In the genomic region with DNA sequence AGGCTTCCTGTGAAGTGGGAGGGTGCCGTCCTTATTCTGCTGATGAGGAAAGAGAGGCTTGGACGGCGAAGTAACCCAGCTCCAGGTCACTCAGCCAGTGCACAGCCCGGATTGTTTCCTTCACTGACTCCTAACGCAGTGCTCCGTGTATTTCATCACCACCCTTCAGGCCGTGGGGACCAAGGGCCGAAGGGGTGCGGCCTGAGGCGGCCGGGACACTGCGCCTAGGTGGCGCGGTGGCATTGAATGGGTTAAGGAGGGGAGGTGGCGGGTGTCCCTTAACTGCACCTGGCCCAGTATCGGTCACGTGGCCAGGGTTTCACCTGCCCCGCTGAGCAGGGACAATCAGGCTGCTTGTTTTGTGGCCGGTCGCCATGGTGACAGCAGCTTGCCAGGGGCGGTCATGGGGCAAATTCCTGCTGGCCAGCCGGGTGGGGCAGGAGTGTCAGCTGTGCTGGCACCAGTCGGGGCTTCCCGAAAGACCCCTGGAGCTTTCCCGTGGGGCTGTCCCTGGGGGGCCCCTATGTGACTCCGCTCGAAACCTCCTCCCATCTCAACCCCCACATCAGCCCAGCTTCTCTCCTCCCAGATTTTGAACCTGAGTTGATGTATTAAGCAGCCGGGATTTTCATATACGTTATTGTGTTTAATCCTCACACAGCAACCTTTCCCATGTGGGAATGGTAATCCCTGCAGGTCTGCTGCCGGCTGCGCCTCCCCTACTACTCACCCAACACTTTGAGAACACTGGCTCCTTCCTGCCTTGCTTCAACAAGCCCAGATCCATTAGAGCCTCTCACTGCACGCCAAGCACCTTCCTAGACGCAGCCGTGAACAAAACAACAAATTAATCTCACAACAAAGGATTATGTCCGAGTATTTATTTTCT, we compare ENCODE assay signal across 8 cellular contexts. TPM values are rescaled to one million over a fixed set of nuclear protein-coding genes. Genes with fewer than 3 reads are reported as not detected.
DNase-seq lines count a peak whose midpoint lies in the region; ATAC-seq and TF ChIP-seq lines count a peak whose summit lies in the region.

No MANE protein-coding gene starts in this region.

- peaks cover 25% of the 10 kb centered on the region for H3K4me1 Mint-ChIP-seq in nephron
- H3K4me1 Mint-ChIP-seq in activated CD8-positive, alpha-beta T cell treated with anti-CD3 and anti-CD28 coated beads for 36 hours (ENCODE audit: low read depth) = no peaks in the 10 kb centered on the region
- peaks cover under 1 to 8% (median 2%) of the 10 kb centered on the region in 3 donors for H3K4me1 Mint-ChIP-seq in CD8-positive, alpha-beta memory T cell

- CTCF ChIA-PET in activated CD8-positive, alpha-beta T cell treated with anti-CD3 and anti-CD28 coated beads for 36 hours (lab: Charles Lee) = no interaction called here
- CTCF ChIA-PET in CD8-positive, alpha-beta memory T cell (lab: Charles Lee) = no interaction called here

- peak overlapping the region; percentile 68 to 81 for H3K9ac ChIP-seq in duodenal mucosa (ENCODE audit: low read depth in 1 of 2, low read length in 2 of 2)

- H3K4me3 ChIP-seq in duodenal mucosa (ENCODE audit: low read depth in 1 of 2, low read length in 2 of 2) = peak overlapping the region; percentile 12 to 50
- H3K4me3 ChIP-seq in CD8-positive, alpha-beta memory T cell (ENCODE audit: low read length) = no peak overlapping the region

- intact Hi-C loops in activated CD8-positive, alpha-beta T cell treated with anti-CD3 and anti-CD28 coated beads for 36 hours (cut with micrococcal nuclease) = no loop called here

- peak overlapping the region; percentile 92 to 98 (median 93) for H3K27ac Mint-ChIP-seq in nephron
- no peak overlapping the region for H3K27ac Mint-ChIP-seq in activated CD8-positive, alpha-beta T cell treated with anti-CD3 and anti-CD28 coated beads for 36 hours
- H3K27ac Mint-ChIP-seq in activated naive CD4-positive, alpha-beta T cell treated with anti-CD3 and anti-CD28 coated beads, Interleukin-2, amount 50 U/mL, for 72 hours = no peak overlapping the region
- peak overlapping the region in 1 of 8 donors; percentile 12 for H3K27ac Mint-ChIP-seq in CD8-positive, alpha-beta memory T cell

- peak overlapping the region; percentile 78 for H3K27ac ChIP-seq in duodenal mucosa (ENCODE audit: low read depth, low read length)
- H3K27ac ChIP-seq in CD8-positive, alpha-beta memory T cell (ENCODE audit: low read depth, low read length) = no peak overlapping the region

- no peaks in the 10 kb centered on the region for H3K36me3 ChIP-seq in duodenal mucosa (ENCODE audit: control insufficient read depth in 1 of 2, insufficient read depth in 2 of 2, low read length in 2 of 2)
- no peaks in the 10 kb centered on the region for H3K36me3 ChIP-seq in CD8-positive, alpha-beta memory T cell (ENCODE audit: insufficient read depth, low read length)

- H3K4me1 ChIP-seq in duodenal mucosa (ENCODE audit: control insufficient read depth in 1 of 2, insufficient read depth in 2 of 2, low read length in 2 of 2) = peaks cover 16 to 21% of the 10 kb centered on the region in 2 donors
- peaks cover 5% of the 10 kb centered on the region for H3K4me1 ChIP-seq in CD8-positive, alpha-beta memory T cell (ENCODE audit: insufficient read depth, low read length)

- in situ Hi-C loops in KBM-7 (cut with MboI; ENCODE audit: low pct_unique_long_range_greater_than_20kb, low sequenced_read_pairs) = no loop called here

- no peaks in the 10 kb centered on the region for H3K9me3 ChIP-seq in duodenal mucosa (ENCODE audit: control insufficient read depth in 1 of 2, low read length in 2 of 2)
- H3K9me3 ChIP-seq in CD8-positive, alpha-beta memory T cell (ENCODE audit: low read length) = no peaks in the 10 kb centered on the region

- POLR2A ChIA-PET in activated CD8-positive, alpha-beta T cell treated with anti-CD3 and anti-CD28 coated beads for 36 hours (lab: Charles Lee) = no interaction called here
- POLR2A ChIA-PET in CD8-positive, alpha-beta memory T cell (lab: Charles Lee) = no interaction called here

- peaks cover 10% of the 10 kb centered on the region for H3K27me3 Mint-ChIP-seq in nephron (ENCODE audit: low read depth)
- no peaks in the 10 kb centered on the region for H3K27me3 Mint-ChIP-seq in activated CD8-positive, alpha-beta T cell treated with anti-CD3 and anti-CD28 coated beads for 36 hours
- peaks cover 0 to 2% of the 10 kb centered on the region in 2 donors for H3K27me3 Mint-ChIP-seq in CD8-positive, alpha-beta memory T cell

- H3K4me3 Mint-ChIP-seq in nephron = peak overlapping the region; percentile 53 to 60 (median 57)
- H3K4me3 Mint-ChIP-seq in activated CD8-positive, alpha-beta T cell treated with anti-CD3 and anti-CD28 coated beads for 36 hours = no peak overlapping the region
- H3K4me3 Mint-ChIP-seq in CD8-positive, alpha-beta memory T cell = no peak overlapping the region

- no peak for ATAC-seq in activated CD8-positive, alpha-beta T cell treated with anti-CD3 and anti-CD28 coated beads for 36 hours
- no peak for ATAC-seq in activated naive CD4-positive, alpha-beta T cell treated with anti-CD3 and anti-CD28 coated beads, Interleukin-2, amount 50 U/mL, for 72 hours

- no peaks in the 10 kb centered on the region for H3K9me3 Mint-ChIP-seq in nephron
- no peaks in the 10 kb centered on the region for H3K9me3 Mint-ChIP-seq in activated CD8-positive, alpha-beta T cell treated with anti-CD3 and anti-CD28 coated beads for 36 hours
- H3K9me3 Mint-ChIP-seq in activated naive CD4-positive, alpha-beta T cell treated with anti-CD3 and anti-CD28 coated beads, Interleukin-2, amount 50 U/mL, for 72 hours = no peaks in the 10 kb centered on the region
- no peaks in the 10 kb centered on the region for H3K9me3 Mint-ChIP-seq in CD8-positive, alpha-beta memory T cell

- H3K27me3 ChIP-seq in duodenal mucosa (ENCODE audit: control insufficient read depth in 1 of 2, insufficient read depth in 2 of 2, low read length in 2 of 2) = no peaks in the 10 kb centered on the region
- no peaks in the 10 kb centered on the region for H3K27me3 ChIP-seq in CD8-positive, alpha-beta memory T cell (ENCODE audit: insufficient read depth, low read length, poor library complexity, severe bottlenecking)

- TF ChIP-seq CTCF in nephron (IDR thresholded peaks at IDR 0.05; ENCODE audit: unreplicated experiment in 3 of 3) = no peak
- TF ChIP-seq CTCF in activated CD8-positive, alpha-beta T cell treated with anti-CD3 and anti-CD28 coated beads for 36 hours (IDR thresholded peaks at IDR 0.05) = no peak

- H3K36me3 Mint-ChIP-seq in nephron (ENCODE audit: low read depth) = no peaks in the 10 kb centered on the region
- no peaks in the 10 kb centered on the region for H3K36me3 Mint-ChIP-seq in activated CD8-positive, alpha-beta T cell treated with anti-CD3 and anti-CD28 coated beads for 36 hours (ENCODE audit: low read depth)
- peaks cover 0 to 3% of the 10 kb centered on the region in 2 donors for H3K36me3 Mint-ChIP-seq in activated naive CD4-positive, alpha-beta T cell treated with anti-CD3 and anti-CD28 coated beads, Interleukin-2, amount 50 U/mL, for 72 hours
- H3K36me3 Mint-ChIP-seq in CD8-positive, alpha-beta memory T cell = no peaks in the 10 kb centered on the region

- DNase-seq in DMS79 treated with DMSO at 0.1 percent for 48 hours (lab: John Stamatoyannopoulos, UW) (peak; percentile 95), NCI-H2107 treated with DMSO at 0.1 percent for 48 hours (lab: John Stamatoyannopoulos, UW; ENCODE audit: unreplicated experiment) (peak; percentile 98), KBM-7 (no peak)
- no peak for DNase-seq in activated CD8-positive, alpha-beta T cell treated with anti-CD3 and anti-CD28 coated beads for 36 hours
- DNase-seq in activated naive CD4-positive, alpha-beta T cell treated with anti-CD3 and anti-CD28 coated beads, Interleukin-2, amount 50 U/mL, for 72 hours (ENCODE audit: low spot score in 2 of 2) = no peak
- no peak for DNase-seq in CD8-positive, alpha-beta memory T cell

RNA-seq across cellular contexts. Expression of a gene that starts 4.4 kb away (rescaled TPM):
- 10 to 100 TPM; 19.0 to 21.5 TPM for total RNA-seq in activated CD8-positive, alpha-beta T cell treated with anti-CD3 and anti-CD28 coated beads for 36 hours
- 10 to 100 TPM; 17.3 to 18.1 TPM for total RNA-seq in activated naive CD4-positive, alpha-beta T cell treated with anti-CD3 and anti-CD28 coated beads, Interleukin-2, amount 50 U/mL, for 72 hours
- total RNA-seq in CD8-positive, alpha-beta memory T cell = 10 to 100 TPM; 23.2 to 26.5 TPM
- 13.1 TPM for polyA plus RNA-seq in CD8-positive, alpha-beta memory T cell

RNA-seq across cellular contexts. Expression of a gene that starts 23.5 kb away (rescaled TPM):
- total RNA-seq in activated CD8-positive, alpha-beta T cell treated with anti-CD3 and anti-CD28 coated beads for 36 hours = 10 to 100 TPM; 11.4 to 11.5 TPM
- total RNA-seq in activated naive CD4-positive, alpha-beta T cell treated with anti-CD3 and anti-CD28 coated beads, Interleukin-2, amount 50 U/mL, for 72 hours = 10 to 100 TPM in 1 of 2 donors, 1 to 10 TPM in 1; 8.8 to 14.0 TPM
- 10 to 100 TPM; 18.4 to 18.8 TPM for total RNA-seq in CD8-positive, alpha-beta memory T cell
- polyA plus RNA-seq in CD8-positive, alpha-beta memory T cell = 1.5 TPM

RNA-seq across cellular contexts. Expression of a gene that starts 27.1 kb away (rescaled TPM):
- not detected for total RNA-seq in activated CD8-positive, alpha-beta T cell treated with anti-CD3 and anti-CD28 coated beads for 36 hours
- not detected for total RNA-seq in activated naive CD4-positive, alpha-beta T cell treated with anti-CD3 and anti-CD28 coated beads, Interleukin-2, amount 50 U/mL, for 72 hours
- total RNA-seq in CD8-positive, alpha-beta memory T cell = not detected
- not detected for polyA plus RNA-seq in CD8-positive, alpha-beta memory T cell

RNA-seq across cellular contexts. Expression of a gene that starts 59.6 kb away (rescaled TPM):
- 100 to 1,000 TPM; 108 TPM for total RNA-seq in activated CD8-positive, alpha-beta T cell treated with anti-CD3 and anti-CD28 coated beads for 36 hours
- total RNA-seq in activated naive CD4-positive, alpha-beta T cell treated with anti-CD3 and anti-CD28 coated beads, Interleukin-2, amount 50 U/mL, for 72 hours = 10 to 100 TPM; 91.8 to 97.9 TPM
- total RNA-seq in CD8-positive, alpha-beta memory T cell = 100 to 1,000 TPM; 102 to 113 TPM
- polyA plus RNA-seq in CD8-positive, alpha-beta memory T cell = 130 TPM

RNA-seq across cellular contexts. Expression of a gene that starts 59.7 kb away (rescaled TPM):
- 1 to 10 TPM; 6.7 to 7.0 TPM for total RNA-seq in activated CD8-positive, alpha-beta T cell treated with anti-CD3 and anti-CD28 coated beads for 36 hours
- total RNA-seq in activated naive CD4-positive, alpha-beta T cell treated with anti-CD3 and anti-CD28 coated beads, Interleukin-2, amount 50 U/mL, for 72 hours = 1 to 10 TPM; 3.7 to 7.5 TPM
- 10 to 100 TPM; 10.9 to 12.4 TPM for total RNA-seq in CD8-positive, alpha-beta memory T cell
- 10.0 TPM for polyA plus RNA-seq in CD8-positive, alpha-beta memory T cell

Comparison
In these comparisons a context has a peak if more than half of its experiments do, and no peak if none do; other contexts are left out.
1. DNase-seq: peak in DMS79 treated with DMSO at 0.1 percent for 48 hours (single experiment) and NCI-H2107 treated with DMSO at 0.1 percent for 48 hours (single experiment); none in activated CD8-positive, alpha-beta T cell treated with anti-CD3 and anti-CD28 coated beads for 36 hours (single experiment), activated naive CD4-positive, alpha-beta T cell treated with anti-CD3 and anti-CD28 coated beads, Interleukin-2, amount 50 U/mL, for 72 hours (0 of 2), KBM-7 (single experiment) and CD8-positive, alpha-beta memory T cell (0 of 5).
2. H3K27ac Mint-ChIP-seq: peak in nephron (3 of 3); none in activated CD8-positive, alpha-beta T cell treated with anti-CD3 and anti-CD28 coated beads for 36 hours (single experiment) and activated naive CD4-positive, alpha-beta T cell treated with anti-CD3 and anti-CD28 coated beads, Interleukin-2, amount 50 U/mL, for 72 hours (0 of 2).
3. H3K4me3 Mint-ChIP-seq: peak in nephron (3 of 3); none in activated CD8-positive, alpha-beta T cell treated with anti-CD3 and anti-CD28 coated beads for 36 hours (single experiment) and CD8-positive, alpha-beta memory T cell (0 of 7).